1 cellular context compared by ENCODE assay signal in the genomic region with DNA sequence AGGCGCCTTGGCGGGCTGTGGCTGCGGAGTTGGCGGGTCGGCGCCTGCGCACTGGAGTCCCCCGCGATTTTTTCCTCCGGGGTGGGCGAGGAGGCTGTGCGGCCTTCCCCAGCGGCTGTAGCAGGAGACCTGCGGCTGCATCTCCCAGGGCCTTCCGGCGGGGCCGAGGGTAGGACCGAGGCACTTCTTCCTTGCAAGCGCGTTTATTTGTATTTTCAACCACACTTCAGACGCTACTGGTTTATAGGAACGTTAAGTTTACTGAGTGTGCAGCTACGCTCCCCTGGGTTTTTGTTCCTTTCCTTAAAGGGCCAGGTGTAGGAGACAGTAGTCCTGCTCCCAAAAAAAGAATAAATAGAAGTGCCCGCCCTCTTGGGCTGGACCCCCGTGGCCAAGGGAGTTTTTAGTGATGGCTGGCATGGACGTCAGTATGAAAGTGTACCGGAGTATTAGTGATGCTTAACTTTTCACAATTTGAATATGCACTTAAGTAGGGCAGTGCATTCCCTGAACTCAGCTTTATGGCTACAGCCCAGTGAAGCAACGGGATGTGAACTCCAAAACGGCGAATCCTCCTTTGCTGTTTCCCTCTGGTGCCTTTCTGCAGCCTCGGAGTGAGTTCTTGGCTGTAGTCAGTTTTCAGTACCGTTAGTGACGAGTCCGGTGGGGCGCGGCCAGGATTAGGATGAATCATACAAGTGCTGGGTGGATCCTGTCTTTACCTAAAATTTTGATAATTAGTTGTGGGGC.
A peak's percentile ranks its signal among the peaks of the same experiment; 100 is the strongest.
TF ChIP-seq lines count a peak whose summit lies in the region.

No MANE protein-coding gene starts in this region.

TF ChIP-seq in HepG2, 621 proteins besides CTCF, POLR2A, EP300 and RAD21 (continued from another document and continues in another):
- no peak for TF ChIP-seq TCF12 (IDR thresholded peaks at IDR 0.05)
- peak; percentile 79; the same call in 1 of the 2 replicates for TF ChIP-seq TCF12 (CRISPR knock-in tag; IDR thresholded peaks at IDR 0.05)
- TF ChIP-seq FLYWCH1 (CRISPR knock-in tag; IDR thresholded peaks at IDR 0.05): peak; percentile 45; the same call in 1 of the 2 replicates
- TF ChIP-seq ZNF709 (CRISPR knock-in tag; IDR thresholded peaks at IDR 0.05): peak; percentile 83
- 0 out of 2 replicates have a peak, but pooled peaks have one; percentile 40 for TF ChIP-seq EED (CRISPR knock-in tag; IDR thresholded peaks at IDR 0.05)
- TF ChIP-seq ERF (CRISPR knock-in tag; IDR thresholded peaks at IDR 0.05): peak; percentile 33; the same call in 1 of the 2 replicates
- TF ChIP-seq ZNF790 (CRISPR knock-in tag; IDR thresholded peaks at IDR 0.05; ENCODE audit: borderline replicate concordance): peak; percentile 94; the same call in 1 of the 2 replicates
- no peak for TF ChIP-seq MAX (IDR thresholded peaks at IDR 0.05)
- TF ChIP-seq SAP130 (CRISPR knock-in tag; IDR thresholded peaks at IDR 0.05; ENCODE audit: low read depth): no peak; the same call in 1 of the 2 replicates
- TF ChIP-seq ZBTB20 (CRISPR knock-in tag; IDR thresholded peaks at IDR 0.05; ENCODE audit: borderline replicate concordance, low read depth): 0 out of 2 replicates have a peak, but pooled peaks have one; percentile 8
- TF ChIP-seq HNRNPLL (IDR thresholded peaks at IDR 0.05; ENCODE audit: low read depth, low read length, poor library complexity, severe bottlenecking): peak; percentile 96
- 0 out of 2 replicates have a peak, but pooled peaks have one; percentile 62 for TF ChIP-seq ZNF234 (CRISPR knock-in tag; conservative IDR thresholded peaks at IDR 0.05)
- no peak for TF ChIP-seq CREB1 (IDR thresholded peaks at IDR 0.05)
- TF ChIP-seq CREB1 (CRISPR knock-in tag; IDR thresholded peaks at IDR 0.05): no peak
- TF ChIP-seq ZNF33A (CRISPR knock-in tag; IDR thresholded peaks at IDR 0.05; ENCODE audit: borderline replicate concordance): peak; percentile 97; the same call in 1 of the 2 replicates
- TF ChIP-seq HNF4A (CRISPR knock-in tag; IDR thresholded peaks at IDR 0.05): 0 out of 2 replicates have a peak, but pooled peaks have one; percentile 4
- TF ChIP-seq ZNF746 (CRISPR knock-in tag; IDR thresholded peaks at IDR 0.05): peak; percentile 61
- TF ChIP-seq SALL1 (CRISPR knock-in tag; IDR thresholded peaks at IDR 0.05): no peak; the same call in 1 of the 2 replicates
- TF ChIP-seq ZNF768 (CRISPR knock-in tag; IDR thresholded peaks at IDR 0.05): peak; percentile 13; the same call in 1 of the 2 replicates
- TF ChIP-seq KAT8 (CRISPR knock-in tag; IDR thresholded peaks at IDR 0.05): peak; percentile 82; the same call in 1 of the 2 replicates
- TF ChIP-seq ZFP36 (IDR thresholded peaks at IDR 0.05; ENCODE audit: borderline replicate concordance, low read depth, low read length, partially characterized antibody): no peak
- TF ChIP-seq JDP2 (CRISPR knock-in tag; IDR thresholded peaks at IDR 0.05; ENCODE audit: borderline replicate concordance): no peak
- TF ChIP-seq ZNF280D (CRISPR knock-in tag; IDR thresholded peaks at IDR 0.05): 0 out of 2 replicates have a peak, but pooled peaks have one; percentile 6
- TF ChIP-seq, protein P1, sequence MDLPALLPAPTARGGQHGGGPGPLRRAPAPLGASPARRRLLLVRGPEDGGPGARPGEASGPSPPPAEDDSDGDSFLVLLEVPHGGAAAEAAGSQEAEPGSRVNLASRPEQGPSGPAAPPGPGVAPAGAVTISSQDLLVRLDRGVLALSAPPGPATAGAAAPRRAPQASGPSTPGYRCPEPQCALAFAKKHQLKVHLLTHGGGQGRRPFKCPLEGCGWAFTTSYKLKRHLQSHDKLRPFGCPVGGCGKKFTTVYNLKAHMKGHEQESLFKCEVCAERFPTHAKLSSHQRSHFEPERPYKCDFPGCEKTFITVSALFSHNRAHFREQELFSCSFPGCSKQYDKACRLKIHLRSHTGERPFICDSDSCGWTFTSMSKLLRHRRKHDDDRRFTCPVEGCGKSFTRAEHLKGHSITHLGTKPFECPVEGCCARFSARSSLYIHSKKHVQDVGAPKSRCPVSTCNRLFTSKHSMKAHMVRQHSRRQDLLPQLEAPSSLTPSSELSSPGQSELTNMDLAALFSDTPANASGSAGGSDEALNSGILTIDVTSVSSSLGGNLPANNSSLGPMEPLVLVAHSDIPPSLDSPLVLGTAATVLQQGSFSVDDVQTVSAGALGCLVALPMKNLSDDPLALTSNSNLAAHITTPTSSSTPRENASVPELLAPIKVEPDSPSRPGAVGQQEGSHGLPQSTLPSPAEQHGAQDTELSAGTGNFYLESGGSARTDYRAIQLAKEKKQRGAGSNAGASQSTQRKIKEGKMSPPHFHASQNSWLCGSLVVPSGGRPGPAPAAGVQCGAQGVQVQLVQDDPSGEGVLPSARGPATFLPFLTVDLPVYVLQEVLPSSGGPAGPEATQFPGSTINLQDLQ (CRISPR knock-in tag; IDR thresholded peaks at IDR 0.05): no peak; the same call in 1 of the 2 replicates
- TF ChIP-seq, protein P2, sequence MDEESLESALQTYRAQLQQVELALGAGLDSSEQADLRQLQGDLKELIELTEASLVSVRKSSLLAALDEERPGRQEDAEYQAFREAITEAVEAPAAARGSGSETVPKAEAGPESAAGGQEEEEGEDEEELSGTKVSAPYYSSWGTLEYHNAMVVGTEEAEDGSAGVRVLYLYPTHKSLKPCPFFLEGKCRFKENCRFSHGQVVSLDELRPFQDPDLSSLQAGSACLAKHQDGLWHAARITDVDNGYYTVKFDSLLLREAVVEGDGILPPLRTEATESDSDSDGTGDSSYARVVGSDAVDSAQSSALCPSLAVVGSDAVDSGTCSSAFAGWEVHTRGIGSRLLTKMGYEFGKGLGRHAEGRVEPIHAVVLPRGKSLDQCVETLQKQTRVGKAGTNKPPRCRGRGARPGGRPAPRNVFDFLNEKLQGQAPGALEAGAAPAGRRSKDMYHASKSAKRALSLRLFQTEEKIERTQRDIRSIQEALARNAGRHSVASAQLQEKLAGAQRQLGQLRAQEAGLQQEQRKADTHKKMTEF (CRISPR knock-in tag; IDR thresholded peaks at IDR 0.05): no peak; the same call in 1 of the 2 replicates
- TF ChIP-seq ZNF205 (CRISPR knock-in tag; IDR thresholded peaks at IDR 0.05): peak; percentile 31; the same call in 1 of the 2 replicates
- TF ChIP-seq ZNF274 (CRISPR knock-in tag; IDR thresholded peaks at IDR 0.05): no peak
- TF ChIP-seq NFRKB (IDR thresholded peaks at IDR 0.05): no peak
- no peak for TF ChIP-seq FOXM1 (CRISPR knock-in tag; IDR thresholded peaks at IDR 0.05)
- TF ChIP-seq CENPX (CRISPR knock-in tag; IDR thresholded peaks at IDR 0.05): no peak
- TF ChIP-seq ZMAT3 (CRISPR knock-in tag; conservative IDR thresholded peaks at IDR 0.05): no peak; the same call in 1 of the 2 replicates
- peak; percentile 79; the same call in 1 of the 2 replicates for TF ChIP-seq YEATS2 (CRISPR knock-in tag; IDR thresholded peaks at IDR 0.05; ENCODE audit: borderline replicate concordance)
- no peak for TF ChIP-seq ZNF609 (CRISPR knock-in tag; IDR thresholded peaks at IDR 0.05; ENCODE audit: borderline replicate concordance)
- TF ChIP-seq PRDM4 (CRISPR knock-in tag; IDR thresholded peaks at IDR 0.05; ENCODE audit: borderline replicate concordance): no peak
- no peak for TF ChIP-seq MAFF (IDR thresholded peaks at IDR 0.05; ENCODE audit: low read depth, low read length)
- TF ChIP-seq MED8 (CRISPR knock-in tag; IDR thresholded peaks at IDR 0.05; ENCODE audit: insufficient replicate concordance): peak; percentile 74
- TF ChIP-seq ZNF451 (CRISPR knock-in tag; IDR thresholded peaks at IDR 0.05): 0 out of 2 replicates have a peak, but pooled peaks have one; percentile 46
- TF ChIP-seq ZNF362 (CRISPR knock-in tag; IDR thresholded peaks at IDR 0.05; ENCODE audit: borderline replicate concordance): peak; percentile 48; the same call in 1 of the 2 replicates
- 0 out of 2 replicates have a peak, but pooled peaks have one; percentile 39 for TF ChIP-seq AHR (CRISPR knock-in tag; IDR thresholded peaks at IDR 0.05)
